ENCODE assay signal across 8 cellular contexts in the genomic region with DNA sequence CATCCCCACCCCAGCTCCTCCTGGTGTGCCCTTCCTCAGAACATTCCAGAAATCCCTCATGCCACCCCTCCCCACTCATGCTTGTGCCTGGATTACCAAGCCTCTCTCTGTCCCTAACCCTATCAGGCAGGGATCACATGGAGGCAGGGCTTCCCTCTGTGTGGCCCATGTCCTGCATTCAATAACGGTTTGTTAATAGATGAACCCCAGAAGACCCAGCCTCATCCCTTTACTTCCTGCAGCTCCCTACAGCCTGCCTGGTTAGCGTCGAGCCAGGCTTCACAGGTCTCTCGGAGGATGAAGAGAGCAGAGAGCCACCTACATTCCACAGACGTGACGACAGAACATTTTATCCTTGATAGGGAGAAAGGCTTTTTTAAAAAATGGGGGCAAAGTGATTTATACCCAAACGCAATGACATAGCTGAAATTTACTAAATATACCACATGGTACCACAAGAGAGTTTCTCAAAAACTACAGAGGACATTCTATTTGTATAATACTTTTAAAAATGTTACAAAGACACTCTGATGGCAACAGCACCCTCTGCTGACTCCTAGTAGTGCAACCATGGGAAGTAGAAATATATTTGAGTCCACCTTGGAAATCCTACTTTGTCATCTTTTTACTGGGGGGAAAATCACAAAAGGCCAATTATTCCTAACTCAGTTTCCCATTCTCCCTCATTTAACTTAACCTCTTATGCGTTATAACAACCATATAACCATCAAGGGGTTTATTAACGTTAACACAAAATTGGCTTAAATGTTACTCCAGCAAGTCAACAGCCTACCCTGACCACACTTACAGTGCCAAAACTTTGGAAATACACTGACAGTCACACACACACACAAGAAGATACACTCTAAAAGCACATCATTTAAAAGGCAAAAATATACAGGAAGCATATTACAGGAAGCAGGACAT. TPM values are rescaled to one million over a fixed set of nuclear protein-coding genes. Genes with fewer than 3 reads are reported as not detected.
DNase-seq lines count a peak whose midpoint lies in the region; ATAC-seq, FAIRE-seq and TF ChIP-seq lines count a peak whose summit lies in the region.

No MANE protein-coding gene starts in this region.

- WGBS in H1 (ENCODE audit: extremely low coverage in 1 of 2, insufficient coverage in 1 of 2, insufficient read length in 1 of 2, insufficient replicate concordance in 2 of 2, low coverage in 1 of 2, low lambda C conversion rate in 2 of 2, missing lambda C conversion rate in 1 of 2), 2 experiments = 27% methylated on average over 9 of the region's 9 CpGs; no CpG with 5 or more reads in 1 of the 2 experiments

- ATAC-seq in GM18868 (IDR thresholded peaks at IDR 0.05; ENCODE audit: unreplicated experiment) (peak; percentile 80), GM19395 (IDR thresholded peaks at IDR 0.05; ENCODE audit: unreplicated experiment) (no peak), HG02571 (IDR thresholded peaks at IDR 0.05; ENCODE audit: unreplicated experiment) (no peak), GM18520 (IDR thresholded peaks at IDR 0.05; ENCODE audit: unreplicated experiment) (no peak)
- ATAC-seq in naive thymus-derived CD4-positive, alpha-beta T cell = no peak

- intact Hi-C loops in OCI-LY7 (cut with micrococcal nuclease; ENCODE audit: unreplicated experiment) = loop anchor here (1.0 kb wide), 1 partner anchor 77 kb away; no protein-coding TSS in a partner anchor
- intact Hi-C loops in naive thymus-derived CD4-positive, alpha-beta T cell (cut with micrococcal nuclease) = loop anchor here (1.0 to 10.0 kb wide), 5 partner anchors 35 to 1354 kb away; no protein-coding TSS in a partner anchor

- no peak for TF ChIP-seq EP300 in H1 (IDR thresholded peaks at IDR 0.05; ENCODE audit: borderline replicate concordance in 1 of 2, low read depth in 2 of 2, low read length in 2 of 2)

- H3K9me2 ChIP-seq in OCI-LY7 (ENCODE audit: insufficient read depth, low read length) = no peaks in the 10 kb centered on the region

- POLR2A ChIA-PET in OCI-LY7 (lab: Charles Lee) (interaction anchor here (0.9 kb wide), 1 partner anchor 75 kb away, joined by 4 read pairs; no protein-coding TSS in a partner anchor), H1 (lab: Charles Lee; ENCODE audit: partially characterized antibody) (no interaction called here)
- POLR2A ChIA-PET in naive thymus-derived CD4-positive, alpha-beta T cell (lab: Charles Lee) = interaction anchor here (2.6 kb wide), 1 partner anchor 34 kb away, joined by 11 read pairs; no protein-coding TSS in a partner anchor

- H3K9me3 ChIP-seq in OCI-LY7 (ENCODE audit: low read length) (no peaks in the 10 kb centered on the region), H1 (ENCODE audit: insufficient read depth in 2 of 2, low read depth in 1 of 2, low read length in 1 of 2) (peaks cover 5 to 8% of the 10 kb centered on the region in 2 experiments; a peak in 3 of 4 replicates)
- H3K9me3 ChIP-seq in naive thymus-derived CD4-positive, alpha-beta T cell (ENCODE audit: control insufficient read depth in 2 of 3, low read length in 3 of 3) = no peaks in the 10 kb centered on the region

- peak; percentile 35 for DNase-seq in COR-L47 (lab: John Stamatoyannopoulos, UW)
- peak; percentile 41 for DNase-seq in OCI-LY7 (ENCODE audit: low spot score)
- peak in 1 of 2 experiments; percentile 17 for DNase-seq in H1 (ENCODE audit: low read depth in 1 of 2, low spot score in 2 of 2)
- peak in 6 of 9 donors; percentile 13 to 54 (median 48) for DNase-seq in naive thymus-derived CD4-positive, alpha-beta T cell

- no peak for TF ChIP-seq POLR2A in H1 (IDR thresholded peaks at IDR 0.05; ENCODE audit: control extremely low read depth in 1 of 2, low read depth in 2 of 2, low read length in 2 of 2)

- peak; percentile 74 for TF ChIP-seq CTCF in OCI-LY7 (conservative IDR thresholded peaks at IDR 0.05; ENCODE audit: low read length)
- TF ChIP-seq CTCF in H1 (IDR thresholded peaks at IDR 0.05; ENCODE audit: control extremely low read depth in 1 of 3, insufficient read depth in 1 of 3, low read depth in 1 of 3, low read length in 3 of 3) = peak in 2 of 3 experiments; percentile 43 to 56; a peak in 2 of 4 replicates

- H3K4me1 Mint-ChIP-seq in naive thymus-derived CD4-positive, alpha-beta T cell = peaks cover 3 to 19% (median 11%) of the 10 kb centered on the region in 7 donors

- 0 out of 2 replicates have a peak overlapping the region, but pooled peaks have one; percentile 31 for H2BK15ac ChIP-seq in H1 (ENCODE audit: low read length)

- peak; percentile 63 to 65 for TF ChIP-seq RAD21 in H1 (IDR thresholded peaks at IDR 0.05 in 1 of 2, conservative IDR thresholded peaks at IDR 0.05 in 1 of 2; ENCODE audit: low read depth in 2 of 2, low read length in 2 of 2)

- peak overlapping the region; percentile 55; the same call in 1 of the 2 replicates for H2BK20ac ChIP-seq in H1 (ENCODE audit: low read length)

- no peaks in the 10 kb centered on the region; the same call in 1 of the 2 replicates for H3K23me2 ChIP-seq in H1 (ENCODE audit: low read depth, low read length)

- CTCF ChIA-PET in OCI-LY7 (lab: Charles Lee; ENCODE audit: unreplicated experiment) (no interaction called here), H1 (lab: Charles Lee; ENCODE audit: partially characterized antibody) (interaction anchor here (0.6 to 4.5 kb wide), 20 partner anchors 9 to 1354 kb away, joined by 3 to 25 read pairs (median 3); no protein-coding TSS in a partner anchor)
- CTCF ChIA-PET in naive thymus-derived CD4-positive, alpha-beta T cell (lab: Charles Lee) = interaction anchor here (1.0 to 5.2 kb wide), 2 partner anchors 27 to 34 kb away, joined by 3 to 41 read pairs; no protein-coding TSS in a partner anchor

- no peak overlapping the region for H4K8ac ChIP-seq in H1 (ENCODE audit: extremely low read depth, insufficient read depth, low read length)

- H2BK12ac ChIP-seq in H1 (ENCODE audit: low read depth, low read length) = no peak overlapping the region

- peaks cover 0 to 4% (median 0%) of the 10 kb centered on the region in 5 donors for H3K27me3 Mint-ChIP-seq in naive thymus-derived CD4-positive, alpha-beta T cell

- H2BK5ac ChIP-seq in H1 (ENCODE audit: low read depth, low read length) = no peak overlapping the region

- H4K20me1 ChIP-seq in OCI-LY7 (ENCODE audit: insufficient read depth, low read length) (no peaks in the 10 kb centered on the region), H1 (replicated peaks in 1 of 2; ENCODE audit: control insufficient read depth in 1 of 2, insufficient read depth in 2 of 2, low read length in 2 of 2) (no peaks in the 10 kb centered on the region)

- peaks cover 0 to 6% (median 0%) of the 10 kb centered on the region in 5 donors for H3K36me3 Mint-ChIP-seq in naive thymus-derived CD4-positive, alpha-beta T cell

- no peaks in the 10 kb centered on the region for H3K79me2 ChIP-seq in OCI-LY7 (ENCODE audit: insufficient read depth, low read depth, low read length)
- no peaks in the 10 kb centered on the region for H3K79me2 ChIP-seq in H1 (ENCODE audit: control insufficient read depth in 1 of 2, insufficient read depth in 2 of 2, low read length in 2 of 2)

- H3K23ac ChIP-seq in H1 (ENCODE audit: insufficient read length) = no peak overlapping the region

- H3K36me3 ChIP-seq in OCI-LY7 (ENCODE audit: insufficient read depth, low read length) (no peaks in the 10 kb centered on the region), H1 (ENCODE audit: control insufficient read depth in 2 of 4, insufficient read depth in 4 of 4, low read length in 3 of 4) (no peaks in the 10 kb centered on the region)
- no peaks in the 10 kb centered on the region for H3K36me3 ChIP-seq in naive thymus-derived CD4-positive, alpha-beta T cell (ENCODE audit: control insufficient read depth in 2 of 3, insufficient read depth in 3 of 3, low read length in 3 of 3)

- no peaks in the 10 kb centered on the region for H3K27me3 ChIP-seq in H1 (replicated peaks in 1 of 4; ENCODE audit: control insufficient read depth in 3 of 4, extremely low read depth in 1 of 4, insufficient read depth in 3 of 4, low read length in 3 of 4)
- no peaks in the 10 kb centered on the region for H3K27me3 ChIP-seq in naive thymus-derived CD4-positive, alpha-beta T cell (ENCODE audit: control insufficient read depth in 2 of 2, insufficient read depth in 2 of 2, low read length in 2 of 2)

- peak overlapping the region; percentile 53; the same call in 1 of the 2 replicates for H3K18ac ChIP-seq in H1 (ENCODE audit: extremely low read depth, low read length)

- H3K4me1 ChIP-seq in OCI-LY7 (ENCODE audit: insufficient read depth, low read length, poor library complexity, severe bottlenecking) = no peaks in the 10 kb centered on the region
- H3K4me1 ChIP-seq in H1 (replicated peaks in 1 of 4; ENCODE audit: control insufficient read depth in 3 of 4, insufficient read depth in 4 of 4, low read length in 3 of 4) = peaks cover 2 to 13% (median 8%) of the 10 kb centered on the region in 4 experiments; a peak in 5 of 7 replicates
- H3K4me1 ChIP-seq in naive thymus-derived CD4-positive, alpha-beta T cell (ENCODE audit: control insufficient read depth in 2 of 2, insufficient read depth in 2 of 2, low read length in 2 of 2) = no peaks in the 10 kb centered on the region

- no peak overlapping the region for H3K14ac ChIP-seq in H1 (ENCODE audit: insufficient read length)

- BruUV-seq in OCI-LY7 (replicated peaks; lab: Mats Ljungman, UMichigan) = no TSS peak

- no peak overlapping the region for H3K4ac ChIP-seq in H1 (replicated peaks; ENCODE audit: insufficient read length, low read depth, low read length)

- H3K4me3 ChIP-seq in OCI-LY7 (ENCODE audit: low read depth, low read length, poor library complexity, severe bottlenecking) = no peak overlapping the region
- peak overlapping the region in 1 of 4 experiments; percentile 30; a peak in 1 of 8 replicates for H3K4me3 ChIP-seq in H1 (ENCODE audit: extremely low read depth in 1 of 4, insufficient read depth in 2 of 4, low read depth in 3 of 4, low read length in 4 of 4)
- no peak overlapping the region for H3K4me3 ChIP-seq in naive thymus-derived CD4-positive, alpha-beta T cell (ENCODE audit: low read length)

- H3K27ac ChIP-seq in OCI-LY7 (ENCODE audit: low read depth, low read length, poor library complexity, severe bottlenecking) (no peak overlapping the region), H1 (ENCODE audit: low read depth, low read length) (no peak overlapping the region)
- H3K27ac ChIP-seq in naive thymus-derived CD4-positive, alpha-beta T cell (ENCODE audit: low read depth, low read length) = no peak overlapping the region

- H2BK120ac ChIP-seq in H1 (replicated peaks; ENCODE audit: low read depth, low read length) = peak overlapping the region; percentile 75

- H3K4me3 Mint-ChIP-seq in naive thymus-derived CD4-positive, alpha-beta T cell = no peak overlapping the region

- H2AK5ac ChIP-seq in H1 (ENCODE audit: low read depth, low read length) = no peak overlapping the region

- H2AFZ ChIP-seq in OCI-LY7 (ENCODE audit: low read length) = no peak overlapping the region
- peak overlapping the region; percentile 71; the same call in 1 of the 2 replicates for H2AFZ ChIP-seq in H1 (ENCODE audit: low read length)

- H4K91ac ChIP-seq in H1 (replicated peaks; ENCODE audit: insufficient read length, low read length) = peak overlapping the region; percentile 39

- H3K4me2 ChIP-seq in OCI-LY7 (ENCODE audit: low read length) (no peak overlapping the region), H1 (ENCODE audit: insufficient read depth in 1 of 2, low read depth in 2 of 2, low read length in 2 of 2) (peak overlapping the region; percentile 7 to 30; a peak in 1 of 4 replicates)

- H3K9me3 Mint-ChIP-seq in naive thymus-derived CD4-positive, alpha-beta T cell = peaks cover 0 to 6% (median 5%) of the 10 kb centered on the region in 11 donors

- FAIRE-seq in H1 (lab: Jason Lieb, UNC) = peak; percentile 76

- H3K79me1 ChIP-seq in H1 (ENCODE audit: low read depth, low read length) = no peaks in the 10 kb centered on the region

- no peak overlapping the region for H3K27ac Mint-ChIP-seq in naive thymus-derived CD4-positive, alpha-beta T cell

- no peak overlapping the region for H3K9ac ChIP-seq in H1 (replicated peaks in 1 of 4; ENCODE audit: extremely low read depth in 1 of 4, low read depth in 3 of 4, low read length in 3 of 4)

- no peak overlapping the region for H4K5ac ChIP-seq in H1 (ENCODE audit: insufficient read length, low read depth, low read length)

- H3K56ac ChIP-seq in H1 (replicated peaks; ENCODE audit: insufficient read length, low read depth, low read length) = no peak overlapping the region

RNA-seq across cellular contexts. Expression of gene FBXO15, which starts 30.7 kb away (rescaled TPM):
- total RNA-seq in OCI-LY7 (2014; rRNA removed; shearing (Covaris generic)) = 0.54 and 0.59 TPM in 2 replicates
- total RNA-seq in OCI-LY7 (2022) = 1.2 and 2.1 TPM in 2 replicates
- total RNA-seq in H1 (2021; fragmentation: NEBNext Ultra II Directional; extraction: Animal tissue kit (Norgen Biotek cat#: 25700)) = 0.46 and 0.84 TPM in 2 replicates
- polyA plus RNA-seq in H1 (2011; rRNA removed) = 0.75 and 0.85 TPM in 2 replicates
- polyA plus RNA-seq in H1 (2011; cell fraction: cytosol; rRNA removed) = 0.96 TPM
- 1.2 TPM for polyA plus RNA-seq in H1 (2011; cell fraction: nucleus; rRNA removed)
- polyA plus RNA-seq in H1 (2012, experiment 1 of 2) = 0.35 to 1.4 TPM (median 0.95 TPM) in 4 replicates
- polyA plus RNA-seq in H1 (2012, experiment 2 of 2) = 0.56 TPM
- 0.81 TPM for polyA plus RNA-seq in H1 (2013, experiment 1 of 2)
- polyA plus RNA-seq in H1 (2013, experiment 2 of 2) = 0.98 TPM
- 0.73 and 2.5 TPM in 2 replicates for polyA minus RNA-seq in H1 (2011; rRNA and poly(A)+ RNA removed)
- polyA minus RNA-seq in H1 (2011; cell fraction: cytosol; rRNA and poly(A)+ RNA removed) = not detected
- polyA minus RNA-seq in H1 (2011; cell fraction: nucleus; rRNA and poly(A)+ RNA removed) = 1.2 TPM
- total RNA-seq in naive thymus-derived CD4-positive, alpha-beta T cell = 1 to 10 TPM; 1.1 to 4.9 (median 1.3) TPM
- polyA plus RNA-seq in naive thymus-derived CD4-positive, alpha-beta T cell = 1 to 10 TPM; 4.9 to 5.1 TPM

RNA-seq across cellular contexts. Expression of gene TIMM21, which starts 31.4 kb away (rescaled TPM):
- total RNA-seq in OCI-LY7 (2014; rRNA removed; shearing (Covaris generic)) = 30.8 and 42.9 TPM in 2 replicates
- total RNA-seq in OCI-LY7 (2022) = 20.7 and 25.2 TPM in 2 replicates
- total RNA-seq in H1 (2021; fragmentation: NEBNext Ultra II Directional; extraction: Animal tissue kit (Norgen Biotek cat#: 25700)) = 43.8 and 46.3 TPM in 2 replicates
- 17.6 and 27.9 TPM in 2 replicates for polyA plus RNA-seq in H1 (2011; rRNA removed)
- 41.9 TPM for polyA plus RNA-seq in H1 (2011; cell fraction: cytosol; rRNA removed)
- polyA plus RNA-seq in H1 (2011; cell fraction: nucleus; rRNA removed) = 21.7 TPM
- polyA plus RNA-seq in H1 (2012, experiment 1 of 2) = 45.8 to 82.6 TPM (median 47.0 TPM) in 4 replicates
- polyA plus RNA-seq in H1 (2012, experiment 2 of 2) = 3.5 TPM
- 33.2 TPM for polyA plus RNA-seq in H1 (2013, experiment 1 of 2)
- polyA plus RNA-seq in H1 (2013, experiment 2 of 2) = 34.8 TPM
- polyA minus RNA-seq in H1 (2011; rRNA and poly(A)+ RNA removed) = 30.6 and 37.6 TPM in 2 replicates
- 16.1 TPM for polyA minus RNA-seq in H1 (2011; cell fraction: cytosol; rRNA and poly(A)+ RNA removed)
- 14.3 TPM for polyA minus RNA-seq in H1 (2011; cell fraction: nucleus; rRNA and poly(A)+ RNA removed)
- 10 to 100 TPM in 4 of 5 experiments, 1 to 10 TPM in 1; 9.7 to 30.2 (median 27.9) TPM for total RNA-seq in naive thymus-derived CD4-positive, alpha-beta T cell
- polyA plus RNA-seq in naive thymus-derived CD4-positive, alpha-beta T cell = 10 to 100 TPM; 15.2 to 25.8 TPM
